14 cellular contexts compared by ENCODE assay signal in genomic region chr20:58028123-58028522, GRCh38.
DNase-seq lines count a peak whose midpoint lies in the region; ATAC-seq and TF ChIP-seq lines count a peak whose summit lies in the region.
"Had no signal": no experiment of that assay in that cellular context is flagged by ENCODE, and none has a peak within 500 bp of the region (broad histone marks: within the 10 kb centered on the region; RNA-seq: fewer than 3 reads in every experiment).

No MANE protein-coding gene starts in this region.

- H3K27me3 Mint-ChIP-seq in chondrocyte (ENCODE audit: low read depth) = peaks cover 3% of the 10 kb centered on the region
- H3K27me3 Mint-ChIP-seq in nephron progenitor cell (ENCODE audit: low read depth, poor library complexity) = peaks cover 14% of the 10 kb centered on the region

- no peak overlapping the region for H3K4me3 Mint-ChIP-seq in chondrocyte (ENCODE audit: unreplicated experiment)
- H3K4me3 Mint-ChIP-seq in nephron progenitor cell = no peak overlapping the region

- TF ChIP-seq CTCF in chondrocyte (IDR thresholded peaks at IDR 0.05) (peak; percentile 42), nephron progenitor cell (IDR thresholded peaks at IDR 0.05) (peak; percentile 42)

- DNase-seq in activated CD4-positive, alpha-beta T cell treated with anti-CD3 and anti-CD28 coated beads, Interleukin-2, amount 50 U/mL, for 48 hours = peak; percentile 9 to 17
- no peak for DNase-seq in activated CD4-positive, alpha-beta T cell treated with anti-CD3 and anti-CD28 coated beads, Interleukin-2, amount 50 U/mL, for 1 hour
- DNase-seq in H7 (peak; percentile 60), chondrocyte (ENCODE audit: low spot score) (no peak), nephron progenitor cell (peak; percentile 55), NCI-H446 treated with DMSO at 0.1 percent for 48 hours (lab: John Stamatoyannopoulos, UW) (no peak)
- DNase-seq in stimulated activated CD4-positive, alpha-beta T cell treated with anti-CD3 and anti-CD28 coated beads, Interleukin-4, amount 100 ng/mL, for 4 hours = no peak
- DNase-seq: amniotic stem cell, NCI-H1048, NCI-H526 treated with DMSO at 0.1 percent for 48 hours, sigmoid colon, T-helper 1 cell, trophoblast cell had no signal

- H3K4me1 Mint-ChIP-seq in chondrocyte (ENCODE audit: low read depth) = peaks cover 11% of the 10 kb centered on the region
- H3K4me1 Mint-ChIP-seq in nephron progenitor cell = no peaks in the 10 kb centered on the region

- ATAC-seq in HG03159 (IDR thresholded peaks at IDR 0.05; ENCODE audit: unreplicated experiment) = no peak

- no peaks in the 10 kb centered on the region for H3K9me3 Mint-ChIP-seq in chondrocyte (ENCODE audit: low read depth)
- H3K9me3 Mint-ChIP-seq in nephron progenitor cell = no peaks in the 10 kb centered on the region

- H3K27ac Mint-ChIP-seq in chondrocyte (ENCODE audit: unreplicated experiment) = no peak overlapping the region
- H3K27ac Mint-ChIP-seq in nephron progenitor cell = no peak overlapping the region

- no peaks in the 10 kb centered on the region for H3K27me3 ChIP-seq in H7 (ENCODE audit: control insufficient read depth, insufficient read depth, low read length)
- H3K27me3 ChIP-seq: sigmoid colon had no signal

- H3K36me3 ChIP-seq in H7 (replicated peaks; ENCODE audit: control insufficient read depth, insufficient read depth, low read length) = no peaks in the 10 kb centered on the region
- H3K36me3 ChIP-seq: sigmoid colon had no signal

- H3K4me3 ChIP-seq in H7 (ENCODE audit: insufficient read depth, low read depth, low read length) = no peak overlapping the region
- H3K4me3 ChIP-seq: sigmoid colon had no signal

- no peaks in the 10 kb centered on the region for H3K36me3 Mint-ChIP-seq in chondrocyte (ENCODE audit: low read depth)
- no peaks in the 10 kb centered on the region for H3K36me3 Mint-ChIP-seq in nephron progenitor cell (ENCODE audit: low read depth)

Comparison
In these comparisons a context has a peak if more than half of its experiments do, and no peak if none do; other contexts are left out.
1. DNase-seq: peak in activated CD4-positive, alpha-beta T cell treated with anti-CD3 and anti-CD28 coated beads, Interleukin-2, amount 50 U/mL, for 48 hours (2 of 2), H7 (single experiment) and nephron progenitor cell (single experiment); none in activated CD4-positive, alpha-beta T cell treated with anti-CD3 and anti-CD28 coated beads, Interleukin-2, amount 50 U/mL, for 1 hour (single experiment), chondrocyte (single experiment), stimulated activated CD4-positive, alpha-beta T cell treated with anti-CD3 and anti-CD28 coated beads, Interleukin-4, amount 100 ng/mL, for 4 hours (0 of 2) and NCI-H446 treated with DMSO at 0.1 percent for 48 hours (single experiment).